ENCODE assay signal across 8 cellular contexts in the genomic region with DNA sequence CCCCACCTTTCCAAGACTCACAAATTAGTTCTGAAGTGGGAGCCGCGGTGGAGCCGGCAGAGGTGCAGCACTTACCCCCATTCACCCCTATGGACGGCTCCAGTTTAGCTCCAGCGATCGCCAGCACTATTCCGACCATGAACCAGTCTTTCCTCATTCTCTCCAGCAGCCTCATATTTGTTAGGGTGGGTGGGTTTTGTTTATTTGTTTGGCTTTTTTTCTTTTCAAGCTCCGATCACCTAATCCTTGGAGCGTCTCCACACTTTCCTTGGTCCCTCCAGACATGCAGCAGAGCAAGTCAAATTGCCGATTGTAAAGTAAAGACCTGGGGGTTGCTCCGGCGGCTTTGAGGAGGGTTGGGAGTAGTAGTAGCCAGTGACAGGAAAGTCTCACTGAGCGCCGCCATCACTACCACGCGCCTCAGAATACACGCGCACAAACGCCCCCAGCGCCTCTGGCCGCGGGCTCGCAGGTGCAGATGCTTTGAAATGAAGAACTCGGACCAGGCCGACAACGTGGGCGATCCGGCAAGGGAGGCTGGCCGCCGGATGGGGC. TPM values are rescaled to one million over a fixed set of nuclear protein-coding genes. Genes with fewer than 3 reads are reported as not detected.
DNase-seq lines count a peak whose midpoint lies in the region; ATAC-seq and TF ChIP-seq lines count a peak whose summit lies in the region.

A gene with protein sequence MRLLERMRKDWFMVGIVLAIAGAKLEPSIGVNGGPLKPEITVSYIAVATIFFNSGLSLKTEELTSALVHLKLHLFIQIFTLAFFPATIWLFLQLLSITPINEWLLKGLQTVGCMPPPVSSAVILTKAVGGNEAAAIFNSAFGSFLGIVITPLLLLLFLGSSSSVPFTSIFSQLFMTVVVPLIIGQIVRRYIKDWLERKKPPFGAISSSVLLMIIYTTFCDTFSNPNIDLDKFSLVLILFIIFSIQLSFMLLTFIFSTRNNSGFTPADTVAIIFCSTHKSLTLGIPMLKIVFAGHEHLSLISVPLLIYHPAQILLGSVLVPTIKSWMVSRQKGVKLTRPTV (minus strand): TSS at position 398 of the 555 bp plus-strand sequence. CDS start 223 bp downstream, at position 175.

- H3K36me3 ChIP-seq in right atrium auricular region = no peaks in the 10 kb centered on the region
- H3K36me3 ChIP-seq in psoas muscle (ENCODE audit: insufficient read depth in 1 of 2, low read depth in 1 of 2) = peaks cover 0 to 3% of the 10 kb centered on the region in 2 donors
- H3K36me3 ChIP-seq in aorta (ENCODE audit: control insufficient read depth in 1 of 2, insufficient read depth in 2 of 2, low read length in 1 of 2) = no peaks in the 10 kb centered on the region

- peak; percentile 85 for ATAC-seq in HG02571 (IDR thresholded peaks at IDR 0.05; ENCODE audit: unreplicated experiment)
- ATAC-seq in psoas muscle = peak; percentile 86 to 94 (median 91)
- ATAC-seq in aorta (ENCODE audit: low FRiP score) = peak; percentile 94

- no peaks in the 10 kb centered on the region for H3K9me3 ChIP-seq in right atrium auricular region
- no peaks in the 10 kb centered on the region for H3K9me3 ChIP-seq in psoas muscle
- no peaks in the 10 kb centered on the region for H3K9me3 ChIP-seq in aorta (ENCODE audit: control insufficient read depth, low read length)

- H3K27ac ChIP-seq in right atrium auricular region = peak within 1 kb of the TSS; percentile 84 to 85
- peak within 1 kb of the TSS; percentile 82 for H3K27ac ChIP-seq in psoas muscle
- H3K27ac ChIP-seq in aorta (ENCODE audit: low read depth in 1 of 2, low read length in 2 of 2) = peak within 1 kb of the TSS in 1 of 2 donors; percentile 21

- DNase-seq in GM12865 (ENCODE audit: low read depth) (peak; percentile 88), NB4 (ENCODE audit: low read depth) (peak; percentile 86), T follicular helper cell (ENCODE audit: low read depth) (peak; percentile 47), amniotic stem cell (lab: John Stamatoyannopoulos, UW) (peak; percentile 11), right atrium auricular region (ENCODE audit: low spot score) (peak; percentile 76), psoas muscle (peak; percentile 76 to 81), aorta (peak; percentile 79 to 92)

- H3K4me1 ChIP-seq in right atrium auricular region (peaks cover 0 to 20% of the 10 kb centered on the region in 2 donors), psoas muscle (peaks cover 24% of the 10 kb centered on the region), aorta (ENCODE audit: control insufficient read depth in 1 of 2, insufficient read depth in 2 of 2, low read length in 2 of 2) (no peaks in the 10 kb centered on the region)

- 0% methylated on average over 30 of the region's 30 CpGs for WGBS in psoas muscle, 3 donors
- 0% methylated on average over 30 of the region's 30 CpGs for WGBS in aorta, 2 donors

- intact Hi-C loops in psoas muscle (cut with DNase I) = loop anchor here in 1 of 2 donors (10.0 kb wide), 1 partner anchor 177 kb away; no protein-coding TSS in a partner anchor
- intact Hi-C loops in aorta (cut with DNase I) = loop anchor here in 1 of 2 donors (5.0 kb wide), 1 partner anchor 584 kb away; a partner anchor contains a TSS

- H3K27me3 ChIP-seq in right atrium auricular region (no peaks in the 10 kb centered on the region), psoas muscle (ENCODE audit: insufficient read depth in 3 of 3, low read length in 2 of 3) (no peaks in the 10 kb centered on the region), aorta (ENCODE audit: control insufficient read depth in 1 of 2, insufficient read depth in 2 of 2, low read length in 1 of 2) (no peaks in the 10 kb centered on the region)

- TF ChIP-seq CTCF in GM12865 (IDR thresholded peaks at IDR 0.05; ENCODE audit: insufficient read depth, low read depth, low read length, missing control alignments) (no peak), NB4 (IDR thresholded peaks at IDR 0.05; ENCODE audit: low read depth, low read length) (no peak), right atrium auricular region (IDR thresholded peaks at IDR 0.05) (no peak), psoas muscle (IDR thresholded peaks at IDR 0.05) (no peak)

- TF ChIP-seq POLR2A in NB4 (IDR thresholded peaks at IDR 0.05; ENCODE audit: extremely low read depth, insufficient read length) = no peak

- H3K4me3 ChIP-seq in GM12865 (ENCODE audit: low read depth, low read length) = peak within 1 kb of the TSS; percentile 92
- H3K4me3 ChIP-seq in NB4 (ENCODE audit: low read depth, low read length) = peak within 1 kb of the TSS; percentile 94
- H3K4me3 ChIP-seq in right atrium auricular region = peak within 1 kb of the TSS; percentile 91 to 96
- H3K4me3 ChIP-seq in psoas muscle = peak within 1 kb of the TSS; percentile 90
- peak within 1 kb of the TSS; percentile 34 to 99 for H3K4me3 ChIP-seq in aorta (ENCODE audit: low read length in 2 of 2)

RNA-seq across cellular contexts. Expression of the gene that starts here (rescaled TPM):
- 1 to 10 TPM; 4.0 to 5.2 TPM for total RNA-seq in right atrium auricular region
- total RNA-seq in psoas muscle = 1 to 10 TPM; 2.6 to 5.7 (median 4.3) TPM
- 1 to 10 TPM; 1.3 to 3.9 (median 2.4) TPM for polyA plus RNA-seq in psoas muscle
- total RNA-seq in aorta = 10 to 100 TPM; 14.6 to 18.8 TPM
- polyA plus RNA-seq in aorta = 1 to 10 TPM; 3.3 to 6.0 TPM

Comparison
In these comparisons a context has a peak if more than half of its experiments do, and no peak if none do; other contexts are left out.
1. DNase-seq: peak in every context shown above with its lines; median percentile 88 in GM12865; 86 in NB4; 86 in aorta; 78 in psoas muscle; 76 in right atrium auricular region; 47 in T follicular helper cell; 11 in amniotic stem cell.